In the genomic region with DNA sequence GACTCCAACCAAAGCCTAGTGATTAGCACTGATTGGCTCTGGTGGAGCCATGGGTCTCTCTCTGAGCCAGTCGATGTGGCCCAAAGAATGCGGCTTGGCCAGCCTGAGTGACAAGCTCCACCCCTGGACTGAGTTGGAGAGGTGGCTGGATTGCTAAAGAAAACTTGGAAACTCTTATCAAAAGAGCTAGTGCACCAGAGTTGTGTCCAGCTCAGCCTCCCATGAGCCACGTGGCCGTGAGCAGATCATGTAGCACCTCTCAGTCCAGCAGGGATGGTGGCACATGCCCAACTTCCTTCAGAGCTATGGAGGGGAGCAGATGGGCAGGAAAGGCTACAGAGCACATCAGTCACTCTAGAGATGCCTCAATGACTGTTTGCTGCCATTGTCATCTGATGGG, we compare ENCODE assay signal across 18 cellular contexts.
DNase-seq lines count a peak whose midpoint lies in the region; ATAC-seq and TF ChIP-seq lines count a peak whose summit lies in the region.
"Had no signal": no experiment of that assay in that cellular context is flagged by ENCODE, and none has a peak within 500 bp of the region (broad histone marks: within the 10 kb centered on the region; RNA-seq: fewer than 3 reads in every experiment).

No MANE protein-coding gene starts in this region.

- H3K9me3 Mint-ChIP-seq in activated CD4-positive, alpha-beta memory T cell treated with anti-CD3 and anti-CD28 coated beads, Interleukin-2, amount 10 ng/mL, durations not matched to agents 7 days and 5 days: no peaks in the 10 kb centered on the region
- H3K9me3 Mint-ChIP-seq: CD8-positive, alpha-beta T cell; GM23338 had no signal

- intact Hi-C loops in Right ventricle myocardium inferior (cut with DNase I) (no loop called here), cardiac septum (cut with DNase I) (no loop called here), left cardiac atrium (cut with DNase I) (no loop called here), lower lobe of right lung (cut with DNase I) (no loop called here)

- H3K9me3 ChIP-seq in lower lobe of right lung: no peaks in the 10 kb centered on the region

- TF ChIP-seq CTCF in lower lobe of right lung (IDR thresholded peaks at IDR 0.05): no peak

- no peaks in the 10 kb centered on the region for H3K36me3 ChIP-seq in lower lobe of right lung

- H3K27me3 ChIP-seq in lower lobe of right lung (ENCODE audit: low read depth): peaks cover 10% of the 10 kb centered on the region

- H3K4me3 ChIP-seq in lower lobe of right lung: no peak overlapping the region
- H3K4me3 ChIP-seq: GM23338 had no signal

- H3K36me3 Mint-ChIP-seq in activated CD4-positive, alpha-beta memory T cell treated with anti-CD3 and anti-CD28 coated beads, Interleukin-2, amount 10 ng/mL, durations not matched to agents 7 days and 5 days (ENCODE audit: low read depth): no peaks in the 10 kb centered on the region
- H3K36me3 Mint-ChIP-seq: CD8-positive, alpha-beta T cell had no signal

- DNase-seq in Right ventricle myocardium inferior (ENCODE audit: missing footprints): no peak
- no peak for DNase-seq in cardiac septum (ENCODE audit: low spot score)
- DNase-seq in left cardiac atrium: peak; percentile 65
- DNase-seq in lower lobe of right lung: no peak
- DNase-seq in activated CD4-positive, alpha-beta memory T cell treated with anti-CD3 and anti-CD28 coated beads, Interleukin-2, amount 10 ng/mL, durations not matched to agents 7 days and 5 days: no peak
- no peak for DNase-seq in globus pallidus (ENCODE audit: low spot score)
- no peak for DNase-seq in dedifferentiated amniotic fluid mesenchymal stem cell (ENCODE audit: extremely low spot score)
- DNase-seq: 8988T; CD8-positive, alpha-beta T cell; DND-41; NCI-H1105; NCI-H146; NCI-H2029 treated with DMSO at 0.1 percent for 48 hours; NCI-H2171; NCI-H526; SHP77 had no signal

- CTCF ChIA-PET in activated CD4-positive, alpha-beta memory T cell treated with anti-CD3 and anti-CD28 coated beads, Interleukin-2, amount 10 ng/mL, durations not matched to agents 7 days and 5 days (lab: Charles Lee): interaction anchor here (0.6 kb wide), 1 partner anchor 552 kb away, joined by 5 read pairs; no protein-coding TSS in a partner anchor

- peaks cover 6% of the 10 kb centered on the region for H3K27me3 Mint-ChIP-seq in activated CD4-positive, alpha-beta memory T cell treated with anti-CD3 and anti-CD28 coated beads, Interleukin-2, amount 10 ng/mL, durations not matched to agents 7 days and 5 days

- POLR2A ChIA-PET in activated CD4-positive, alpha-beta memory T cell treated with anti-CD3 and anti-CD28 coated beads, Interleukin-2, amount 10 ng/mL, durations not matched to agents 7 days and 5 days (lab: Charles Lee): no interaction called here

- H3K4me1 Mint-ChIP-seq in activated CD4-positive, alpha-beta memory T cell treated with anti-CD3 and anti-CD28 coated beads, Interleukin-2, amount 10 ng/mL, durations not matched to agents 7 days and 5 days: no peaks in the 10 kb centered on the region

- ATAC-seq in Right ventricle myocardium inferior (peak; percentile 73), left cardiac atrium (peak; percentile 82 to 91), lower lobe of right lung (peak; percentile 38 to 55)
- ATAC-seq: CD8-positive, alpha-beta T cell; GM23338 had no signal

- H3K4me1 ChIP-seq in lower lobe of right lung: no peaks in the 10 kb centered on the region

- no peak overlapping the region for H3K4me3 Mint-ChIP-seq in activated CD4-positive, alpha-beta memory T cell treated with anti-CD3 and anti-CD28 coated beads, Interleukin-2, amount 10 ng/mL, durations not matched to agents 7 days and 5 days
- H3K4me3 Mint-ChIP-seq: CD8-positive, alpha-beta T cell; GM23338 had no signal

- H3K27ac ChIP-seq in lower lobe of right lung: no peak overlapping the region
- H3K27ac ChIP-seq: KMS-11 had no signal

- no peak overlapping the region for H3K27ac Mint-ChIP-seq in activated CD4-positive, alpha-beta memory T cell treated with anti-CD3 and anti-CD28 coated beads, Interleukin-2, amount 10 ng/mL, durations not matched to agents 7 days and 5 days
- H3K27ac Mint-ChIP-seq: CD8-positive, alpha-beta T cell; GM23338 had no signal
